ENCODE assay signal across 16 cellular contexts in genomic region chr3:134621824-134622223, GRCh38. TPM values are rescaled to one million over a fixed set of nuclear protein-coding genes. Genes with fewer than 3 reads are reported as not detected.
"Had no signal": no experiment of that assay in that cellular context is flagged by ENCODE, and none has a peak within 500 bp of the region (broad histone marks: within the 10 kb centered on the region; RNA-seq: fewer than 3 reads in every experiment).

No MANE protein-coding gene starts in this region.

- DNase-seq: activated CD4-positive, alpha-beta T cell treated with anti-CD3 and anti-CD28 coated beads, Interleukin-2, amount 50 U/mL, for 48 hours; activated CD8-positive, alpha-beta memory T cell treated with anti-CD3 and anti-CD28 coated beads, Interleukin-2, amount 10 ng/mL, durations not matched to agents 7 days and 5 days; activated naive CD4-positive, alpha-beta T cell treated with anti-CD3 and anti-CD28 coated beads for 36 hours; activated T-cell treated with anti-CD3 and anti-CD28 coated beads, Interleukin-2, amount 50 U/mL, for 1 hour; foreskin melanocyte; naive B cell; ovary; stimulated activated CD4-positive, alpha-beta T cell treated with anti-CD3 and anti-CD28 coated beads, Interleukin-1b, Interleukin-23, amount 100 ng/mL, for 48 hours; stimulated activated naive CD8-positive, alpha-beta T cell treated with anti-CD3 and anti-CD28 coated beads, Interleukin-15, amount 100 ng/mL, for 72 hours; T-helper 17 cell; WERI-Rb-1 had no signal

- ATAC-seq: activated CD8-positive, alpha-beta memory T cell treated with anti-CD3 and anti-CD28 coated beads, Interleukin-2, amount 10 ng/mL, durations not matched to agents 7 days and 5 days; esophagus mucosa; sciatic nerve; stimulated activated naive CD8-positive, alpha-beta T cell treated with anti-CD3 and anti-CD28 coated beads, Interleukin-15, amount 100 ng/mL, for 72 hours; T-helper 17 cell had no signal

- H3K36me3 ChIP-seq: ovary, thoracic aorta, WERI-Rb-1 had no signal

- H3K27ac ChIP-seq: ovary, thoracic aorta, WERI-Rb-1 had no signal

- H3K27me3 Mint-ChIP-seq: activated CD8-positive, alpha-beta memory T cell treated with anti-CD3 and anti-CD28 coated beads, Interleukin-2, amount 10 ng/mL, durations not matched to agents 7 days and 5 days; stimulated activated naive CD8-positive, alpha-beta T cell treated with anti-CD3 and anti-CD28 coated beads, Interleukin-15, amount 100 ng/mL, for 72 hours had no signal

- H3K27ac Mint-ChIP-seq: activated CD8-positive, alpha-beta memory T cell treated with anti-CD3 and anti-CD28 coated beads, Interleukin-2, amount 10 ng/mL, durations not matched to agents 7 days and 5 days; activated naive CD4-positive, alpha-beta T cell treated with anti-CD3 and anti-CD28 coated beads for 36 hours; activated T-helper 2 cell treated with anti-CD3 and anti-CD28 coated beads, Interferon-gamma antibody, Interleukin-2, Interleukin-4, amounts not matched to agents 10 μg/mL and 5 μg/mL and 100 μg/mL, durations not matched to agents 14 hours and 24 hours and 36 hours; stimulated activated naive CD8-positive, alpha-beta T cell treated with anti-CD3 and anti-CD28 coated beads, Interleukin-15, amount 100 ng/mL, for 72 hours; T-helper 17 cell had no signal

- H3K9me3 Mint-ChIP-seq: activated naive CD4-positive, alpha-beta T cell treated with anti-CD3 and anti-CD28 coated beads for 36 hours; activated T-helper 2 cell treated with anti-CD3 and anti-CD28 coated beads, Interferon-gamma antibody, Interleukin-2, Interleukin-4, amounts not matched to agents 10 μg/mL and 5 μg/mL and 100 μg/mL, durations not matched to agents 14 hours and 24 hours and 36 hours; stimulated activated naive CD8-positive, alpha-beta T cell treated with anti-CD3 and anti-CD28 coated beads, Interleukin-15, amount 100 ng/mL, for 72 hours had no signal

- H3K4me3 Mint-ChIP-seq: activated CD8-positive, alpha-beta memory T cell treated with anti-CD3 and anti-CD28 coated beads, Interleukin-2, amount 10 ng/mL, durations not matched to agents 7 days and 5 days; activated naive CD4-positive, alpha-beta T cell treated with anti-CD3 and anti-CD28 coated beads for 36 hours; naive B cell; stimulated activated naive CD8-positive, alpha-beta T cell treated with anti-CD3 and anti-CD28 coated beads, Interleukin-15, amount 100 ng/mL, for 72 hours; T-helper 17 cell had no signal

- H3K4me3 ChIP-seq: ovary, thoracic aorta had no signal

- H3K36me3 Mint-ChIP-seq: activated CD8-positive, alpha-beta memory T cell treated with anti-CD3 and anti-CD28 coated beads, Interleukin-2, amount 10 ng/mL, durations not matched to agents 7 days and 5 days; naive B cell had no signal

- H3K4me1 Mint-ChIP-seq: naive B cell; stimulated activated naive CD8-positive, alpha-beta T cell treated with anti-CD3 and anti-CD28 coated beads, Interleukin-15, amount 100 ng/mL, for 72 hours had no signal

- H3K9me3 ChIP-seq: ovary, thoracic aorta had no signal

- H3K27me3 ChIP-seq: ovary had no signal

RNA-seq across cellular contexts. Expression of gene KY, which starts 29.0 kb away (rescaled TPM):
- total RNA-seq: activated CD8-positive, alpha-beta memory T cell treated with anti-CD3 and anti-CD28 coated beads, Interleukin-2, amount 10 ng/mL, durations not matched to agents 7 days and 5 days; activated naive CD4-positive, alpha-beta T cell treated with anti-CD3 and anti-CD28 coated beads for 36 hours; activated T-helper 2 cell treated with anti-CD3 and anti-CD28 coated beads, Interferon-gamma antibody, Interleukin-2, Interleukin-4, amounts not matched to agents 10 μg/mL and 5 μg/mL and 100 μg/mL, durations not matched to agents 14 hours and 24 hours and 36 hours; esophagus mucosa; lung microvascular endothelial cell; T-helper 17 cell had no signal
